ENCODE assay signal across 18 cellular contexts in the genomic region with DNA sequence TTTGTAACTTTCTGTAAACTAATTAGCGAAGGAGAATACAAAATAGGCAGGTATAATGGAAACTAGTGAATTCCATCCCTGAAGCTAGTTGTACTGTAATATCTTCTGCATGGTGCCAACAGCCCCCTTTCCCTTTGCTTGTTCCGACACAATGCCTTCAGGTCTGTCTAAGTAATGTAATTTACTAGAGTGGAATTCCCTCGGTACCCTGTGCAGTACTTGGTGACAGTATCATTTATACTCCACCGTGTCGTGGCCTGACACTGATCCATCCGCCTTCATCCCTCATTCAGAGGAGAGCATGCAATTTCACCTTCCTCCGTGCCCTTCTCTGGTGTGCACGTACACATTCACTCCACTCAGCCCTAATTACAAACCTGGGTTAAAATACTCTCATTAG.
DNase-seq lines count a peak whose midpoint lies in the region; ATAC-seq and TF ChIP-seq lines count a peak whose summit lies in the region.
"Had no signal": no experiment of that assay in that cellular context is flagged by ENCODE, and none has a peak within 500 bp of the region (broad histone marks: within the 10 kb centered on the region; RNA-seq: fewer than 3 reads in every experiment).

No MANE protein-coding gene starts in this region.

- peaks cover 66% of the 10 kb centered on the region for H3K36me3 Mint-ChIP-seq in activated T-cell treated with anti-CD3 and anti-CD28 coated beads, Interleukin-2, amount 50 U/mL, for 4 hours (ENCODE audit: insufficient read depth)
- H3K36me3 Mint-ChIP-seq in CD8-positive, alpha-beta T cell, result peaks cover 49% of the 10 kb centered on the region
- peaks cover 92% of the 10 kb centered on the region for H3K36me3 Mint-ChIP-seq in activated T-helper 2 cell treated with anti-CD3 and anti-CD28 coated beads, Interferon-gamma antibody, Interleukin-2, Interleukin-4, amounts not matched to agents 10 μg/mL and 5 μg/mL and 100 μg/mL, durations not matched to agents 14 hours and 24 hours and 36 hours (ENCODE audit: low read depth)
- peaks cover 0 to 35% (median 0%) of the 10 kb centered on the region in 3 donors for H3K36me3 Mint-ChIP-seq in naive thymus-derived CD8-positive, alpha-beta T cell
- no peaks in the 10 kb centered on the region for H3K36me3 Mint-ChIP-seq in mesothelial cell of epicardium

- no peaks in the 10 kb centered on the region for H3K27me3 ChIP-seq in CD8-positive, alpha-beta T cell (ENCODE audit: insufficient read depth, low read length)
- H3K27me3 ChIP-seq in lower lobe of right lung (ENCODE audit: low read depth), result no peaks in the 10 kb centered on the region
- H3K27me3 ChIP-seq: BLaER1 treated with 17β-estradiol and CSF1 and Interleukin-3, amounts not matched to agents 10 nM and 100 nM had no signal

- H3K4me1 Mint-ChIP-seq in activated T-cell treated with anti-CD3 and anti-CD28 coated beads, Interleukin-2, amount 50 U/mL, for 4 hours (ENCODE audit: low read depth), result peaks cover 86% of the 10 kb centered on the region
- peaks cover 89% of the 10 kb centered on the region for H3K4me1 Mint-ChIP-seq in CD8-positive, alpha-beta T cell (ENCODE audit: low read depth)
- peaks cover 84% of the 10 kb centered on the region for H3K4me1 Mint-ChIP-seq in activated T-helper 2 cell treated with anti-CD3 and anti-CD28 coated beads, Interferon-gamma antibody, Interleukin-2, Interleukin-4, amounts not matched to agents 10 μg/mL and 5 μg/mL and 100 μg/mL, durations not matched to agents 14 hours and 24 hours and 36 hours (ENCODE audit: low read depth)
- peaks cover 63 to 99% (median 92%) of the 10 kb centered on the region in 4 donors for H3K4me1 Mint-ChIP-seq in naive thymus-derived CD8-positive, alpha-beta T cell
- peaks cover 22% of the 10 kb centered on the region for H3K4me1 Mint-ChIP-seq in mesothelial cell of epicardium

- no peak overlapping the region for H3K4me3 ChIP-seq in CD8-positive, alpha-beta T cell (ENCODE audit: low read depth, low read length)
- no peak overlapping the region for H3K4me3 ChIP-seq in lower lobe of right lung
- H3K4me3 ChIP-seq: BLaER1 treated with 17β-estradiol and CSF1 and Interleukin-3, amounts not matched to agents 10 nM and 100 nM had no signal

- peaks cover 84% of the 10 kb centered on the region for H3K4me1 ChIP-seq in CD8-positive, alpha-beta T cell (ENCODE audit: insufficient read depth, low read length)
- H3K4me1 ChIP-seq in lower lobe of right lung, result no peaks in the 10 kb centered on the region
- H3K4me1 ChIP-seq: BLaER1 treated with 17β-estradiol and CSF1 and Interleukin-3, amounts not matched to agents 10 nM and 100 nM had no signal

- peak overlapping the region; percentile 87 for H3K4me3 Mint-ChIP-seq in activated T-cell treated with anti-CD3 and anti-CD28 coated beads, Interleukin-2, amount 50 U/mL, for 4 hours
- peak overlapping the region; percentile 10 for H3K4me3 Mint-ChIP-seq in CD8-positive, alpha-beta T cell
- H3K4me3 Mint-ChIP-seq in activated T-helper 2 cell treated with anti-CD3 and anti-CD28 coated beads, Interferon-gamma antibody, Interleukin-2, Interleukin-4, amounts not matched to agents 10 μg/mL and 5 μg/mL and 100 μg/mL, durations not matched to agents 14 hours and 24 hours and 36 hours (ENCODE audit: low read depth), result peak overlapping the region; percentile 94
- peak overlapping the region in 9 of 10 donors; percentile 5 to 96 (median 60) for H3K4me3 Mint-ChIP-seq in naive thymus-derived CD8-positive, alpha-beta T cell
- no peak overlapping the region for H3K4me3 Mint-ChIP-seq in mesothelial cell of epicardium

- no peak overlapping the region for H3K27ac ChIP-seq in CD8-positive, alpha-beta T cell (ENCODE audit: low read depth, low read length)
- H3K27ac ChIP-seq in lower lobe of right lung, result no peak overlapping the region
- H3K27ac ChIP-seq: BLaER1 treated with 17β-estradiol and CSF1 and Interleukin-3, amounts not matched to agents 10 nM and 100 nM had no signal

- intact Hi-C loops in CD8-positive, alpha-beta T cell (cut with DNase I, micrococcal nuclease), result loop anchor here (5.0 kb wide), 2 partner anchors 36 to 39 kb away; no protein-coding TSS in a partner anchor
- intact Hi-C loops in activated T-helper 2 cell treated with anti-CD3 and anti-CD28 coated beads, Interferon-gamma antibody, Interleukin-2, Interleukin-4, amounts not matched to agents 10 μg/mL and 5 μg/mL and 100 μg/mL, durations not matched to agents 14 hours and 24 hours and 36 hours (cut with micrococcal nuclease), result no loop called here
- intact Hi-C loops in lower lobe of right lung (cut with DNase I), result no loop called here

- H3K36me3 ChIP-seq in CD8-positive, alpha-beta T cell (ENCODE audit: insufficient read depth, low read length), result no peaks in the 10 kb centered on the region
- H3K36me3 ChIP-seq in lower lobe of right lung, result no peaks in the 10 kb centered on the region

- no peaks in the 10 kb centered on the region for H3K9me3 Mint-ChIP-seq in activated T-cell treated with anti-CD3 and anti-CD28 coated beads, Interleukin-2, amount 50 U/mL, for 4 hours
- H3K9me3 Mint-ChIP-seq in CD8-positive, alpha-beta T cell, result no peaks in the 10 kb centered on the region
- H3K9me3 Mint-ChIP-seq in activated T-helper 2 cell treated with anti-CD3 and anti-CD28 coated beads, Interferon-gamma antibody, Interleukin-2, Interleukin-4, amounts not matched to agents 10 μg/mL and 5 μg/mL and 100 μg/mL, durations not matched to agents 14 hours and 24 hours and 36 hours, result no peaks in the 10 kb centered on the region
- H3K9me3 Mint-ChIP-seq in naive thymus-derived CD8-positive, alpha-beta T cell, result no peaks in the 10 kb centered on the region
- H3K9me3 Mint-ChIP-seq in mesothelial cell of epicardium, result no peaks in the 10 kb centered on the region

- POLR2A ChIA-PET in CD8-positive, alpha-beta T cell (lab: Charles Lee), result no interaction called here
- POLR2A ChIA-PET in naive thymus-derived CD8-positive, alpha-beta T cell (lab: Charles Lee), result no interaction called here

- TF ChIP-seq CTCF in CD8-positive, alpha-beta T cell (IDR thresholded peaks at IDR 0.05), result no peak
- TF ChIP-seq CTCF in mesothelial cell of epicardium (IDR thresholded peaks at IDR 0.05; ENCODE audit: unreplicated experiment) (no peak), lower lobe of right lung (IDR thresholded peaks at IDR 0.05) (no peak)

- H3K9me3 ChIP-seq in CD8-positive, alpha-beta T cell (ENCODE audit: low read length), result no peaks in the 10 kb centered on the region
- no peaks in the 10 kb centered on the region for H3K9me3 ChIP-seq in lower lobe of right lung
- H3K9me3 ChIP-seq: BLaER1 treated with 17β-estradiol and CSF1 and Interleukin-3, amounts not matched to agents 10 nM and 100 nM had no signal

- no peak for DNase-seq in activated T-cell treated with anti-CD3 and anti-CD28 coated beads, Interleukin-2, amount 50 U/mL, for 4 hours
- DNase-seq in activated T-cell treated with anti-CD3 and anti-CD28 coated beads, Interleukin-2, amount 50 U/mL, for 1 hour, result no peak
- DNase-seq in CD8-positive, alpha-beta T cell, result no peak
- no peak for DNase-seq in activated T-helper 2 cell treated with anti-CD3 and anti-CD28 coated beads, Interferon-gamma antibody, Interleukin-2, Interleukin-4, amounts not matched to agents 10 μg/mL and 5 μg/mL and 100 μg/mL, durations not matched to agents 14 hours and 24 hours and 36 hours (ENCODE audit: low spot score)
- DNase-seq in naive thymus-derived CD8-positive, alpha-beta T cell, result no peak
- DNase-seq in mesothelial cell of epicardium (ENCODE audit: low spot score in 2 of 2, unreplicated experiment in 2 of 2), result no peak
- DNase-seq in lower lobe of right lung, result no peak
- DNase-seq: DMS79, KBM-7, NCI-H1105 treated with DMSO at 0.1 percent for 48 hours, NCI-H1694, NCI-H2081 treated with DMSO at 0.1 percent for 48 hours, NCI-H510A, NCI-H774, OCI-M1, Right ventricle myocardium superior had no signal

- CTCF ChIA-PET in CD8-positive, alpha-beta T cell (lab: Charles Lee), result no interaction called here

- no peak overlapping the region for H3K27ac Mint-ChIP-seq in CD8-positive, alpha-beta T cell
- H3K27ac Mint-ChIP-seq in activated T-helper 2 cell treated with anti-CD3 and anti-CD28 coated beads, Interferon-gamma antibody, Interleukin-2, Interleukin-4, amounts not matched to agents 10 μg/mL and 5 μg/mL and 100 μg/mL, durations not matched to agents 14 hours and 24 hours and 36 hours, result no peak overlapping the region
- H3K27ac Mint-ChIP-seq in naive thymus-derived CD8-positive, alpha-beta T cell, result peak overlapping the region in 9 of 10 donors; percentile 19 to 96 (median 60)
- H3K27ac Mint-ChIP-seq in mesothelial cell of epicardium, result no peak overlapping the region

- no peak for ATAC-seq in activated T-cell treated with anti-CD3 and anti-CD28 coated beads, Interleukin-2, amount 50 U/mL, for 4 hours
- ATAC-seq in CD8-positive, alpha-beta T cell, result no peak
- ATAC-seq in naive thymus-derived CD8-positive, alpha-beta T cell, result no peak
- ATAC-seq in GM18498 (IDR thresholded peaks at IDR 0.05; ENCODE audit: unreplicated experiment), result no peak
- ATAC-seq in lower lobe of right lung, result no peak

- no peaks in the 10 kb centered on the region for H3K27me3 Mint-ChIP-seq in activated T-cell treated with anti-CD3 and anti-CD28 coated beads, Interleukin-2, amount 50 U/mL, for 4 hours (ENCODE audit: low read depth)
- no peaks in the 10 kb centered on the region for H3K27me3 Mint-ChIP-seq in CD8-positive, alpha-beta T cell (ENCODE audit: low read depth)
- no peaks in the 10 kb centered on the region for H3K27me3 Mint-ChIP-seq in activated T-helper 2 cell treated with anti-CD3 and anti-CD28 coated beads, Interferon-gamma antibody, Interleukin-2, Interleukin-4, amounts not matched to agents 10 μg/mL and 5 μg/mL and 100 μg/mL, durations not matched to agents 14 hours and 24 hours and 36 hours (ENCODE audit: low read depth)
- H3K27me3 Mint-ChIP-seq in naive thymus-derived CD8-positive, alpha-beta T cell, result no peaks in the 10 kb centered on the region
- H3K27me3 Mint-ChIP-seq in mesothelial cell of epicardium (ENCODE audit: low read depth), result no peaks in the 10 kb centered on the region

Comparison
In these comparisons a context has a peak if more than half of its experiments do, and no peak if none do; other contexts are left out.
1. H3K27ac Mint-ChIP-seq: peak in naive thymus-derived CD8-positive, alpha-beta T cell (9 of 10); none in CD8-positive, alpha-beta T cell (single experiment), activated T-helper 2 cell treated with anti-CD3 and anti-CD28 coated beads, Interferon-gamma antibody, Interleukin-2, Interleukin-4, amounts not matched to agents 10 μg/mL and 5 μg/mL and 100 μg/mL, durations not matched to agents 14 hours and 24 hours and 36 hours (single experiment) and mesothelial cell of epicardium (single experiment).
2. intact Hi-C loops: an anchor here in CD8-positive, alpha-beta T cell (5.0 kb wide); none called in activated T-helper 2 cell treated with anti-CD3 and anti-CD28 coated beads, Interferon-gamma antibody, Interleukin-2, Interleukin-4, amounts not matched to agents 10 μg/mL and 5 μg/mL and 100 μg/mL, durations not matched to agents 14 hours and 24 hours and 36 hours and lower lobe of right lung.